Comparison of ENCODE assay signal across 3 cellular contexts in the genomic region with DNA sequence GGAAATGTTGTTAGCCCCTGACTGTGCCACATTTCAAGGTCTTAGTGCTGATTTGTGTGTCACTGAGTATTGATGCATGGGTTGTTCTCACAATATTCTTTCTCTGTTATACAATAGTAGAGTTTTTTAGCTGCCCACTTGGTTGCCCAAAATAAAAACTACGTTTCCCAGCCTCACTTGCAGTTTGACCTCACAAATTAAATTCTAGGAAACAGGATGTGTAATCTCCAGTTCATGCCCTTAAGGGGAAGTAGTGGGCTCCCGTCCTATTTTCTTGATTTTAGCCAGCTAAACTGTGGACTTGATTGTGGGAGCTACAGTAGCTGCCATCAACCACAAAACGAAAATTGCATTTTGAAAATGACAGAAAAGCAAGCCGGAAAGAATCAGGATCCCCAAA.
TF ChIP-seq lines count a peak whose summit lies in the region.

No MANE protein-coding gene starts in this region.

TF ChIP-seq in liver, 16 proteins besides CTCF, POLR2A, EP300 and RAD21:
- peak in 1 of 2 donors; percentile 7 for TF ChIP-seq RXRA (IDR thresholded peaks at IDR 0.05)
- no peak for TF ChIP-seq GABPA (IDR thresholded peaks at IDR 0.05 in 1 of 2, conservative IDR thresholded peaks at IDR 0.05 in 1 of 2)
- TF ChIP-seq NR2F2 (IDR thresholded peaks at IDR 0.05): peak; percentile 64

TF ChIP-seq in HepG2, 621 proteins besides CTCF, POLR2A, EP300 and RAD21:
- TF ChIP-seq ZNF781 (CRISPR knock-in tag; IDR thresholded peaks at IDR 0.05; ENCODE audit: borderline replicate concordance, not compliant biosample characterization) (no peak), SRF (IDR thresholded peaks at IDR 0.05; ENCODE audit: low read depth, low read length) (no peak), ZNF12 (CRISPR knock-in tag; IDR thresholded peaks at IDR 0.05) (no peak), ZNF460 (CRISPR knock-in tag; IDR thresholded peaks at IDR 0.05; ENCODE audit: borderline replicate concordance) (no peak)
TF ChIP-seq in HepG2: peak in this region for 0.

TF ChIP-seq in GM12878, 131 proteins besides CTCF, POLR2A, EP300 and RAD21:
- TF ChIP-seq SUZ12 (IDR thresholded peaks at IDR 0.05; ENCODE audit: unreplicated experiment): no peak
- 0 out of 4 replicates have a peak, but pooled peaks of 1 of the 2 experiments have one; percentile 30 for TF ChIP-seq SRF (IDR thresholded peaks at IDR 0.05; ENCODE audit: low read depth in 2 of 2, low read length in 2 of 2)
- peak; percentile 68 for TF ChIP-seq NR2C1 (IDR thresholded peaks at IDR 0.05)
